2 cellular contexts compared by ENCODE assay signal in genomic region chr5:44935262-44935661, GRCh38.
TF ChIP-seq lines count a peak whose summit lies in the region.

No MANE protein-coding gene starts in this region.

TF ChIP-seq in SK-N-SH, 30 proteins besides CTCF, POLR2A, EP300 and RAD21 (continued from another document):
- TF ChIP-seq ZBTB33 (IDR thresholded peaks at IDR 0.05; ENCODE audit: borderline replicate concordance, low read depth) (no peak), GABPA (IDR thresholded peaks at IDR 0.05; ENCODE audit: low read depth) (no peak), ELF1 (IDR thresholded peaks at IDR 0.05) (no peak), SIN3A (IDR thresholded peaks at IDR 0.05; ENCODE audit: borderline replicate concordance, low read depth, low read length) (no peak), FOXM1 (IDR thresholded peaks at IDR 0.05; ENCODE audit: low read depth) (no peak), CHD2 (IDR thresholded peaks at IDR 0.05; ENCODE audit: low read length, partially characterized antibody) (no peak), RCOR1 (IDR thresholded peaks at IDR 0.05; ENCODE audit: low read length) (no peak), REST (IDR thresholded peaks at IDR 0.05; ENCODE audit: low read depth, low read length) (no peak), TCF12 (IDR thresholded peaks at IDR 0.05) (no peak)
- TF ChIP-seq, protein P1, sequence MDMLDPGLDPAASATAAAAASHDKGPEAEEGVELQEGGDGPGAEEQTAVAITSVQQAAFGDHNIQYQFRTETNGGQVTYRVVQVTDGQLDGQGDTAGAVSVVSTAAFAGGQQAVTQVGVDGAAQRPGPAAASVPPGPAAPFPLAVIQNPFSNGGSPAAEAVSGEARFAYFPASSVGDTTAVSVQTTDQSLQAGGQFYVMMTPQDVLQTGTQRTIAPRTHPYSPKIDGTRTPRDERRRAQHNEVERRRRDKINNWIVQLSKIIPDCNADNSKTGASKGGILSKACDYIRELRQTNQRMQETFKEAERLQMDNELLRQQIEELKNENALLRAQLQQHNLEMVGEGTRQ (IDR thresholded peaks at IDR 0.05; ENCODE audit: borderline replicate concordance, low read depth, low read length) = no peak
- TF ChIP-seq, protein P2, sequence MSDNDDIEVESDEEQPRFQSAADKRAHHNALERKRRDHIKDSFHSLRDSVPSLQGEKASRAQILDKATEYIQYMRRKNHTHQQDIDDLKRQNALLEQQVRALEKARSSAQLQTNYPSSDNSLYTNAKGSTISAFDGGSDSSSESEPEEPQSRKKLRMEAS (IDR thresholded peaks at IDR 0.05; ENCODE audit: low read depth) = no peak

TF ChIP-seq in SK-N-SH treated with all-trans-retinoic acid at 6 μM for 48 hours, 23 proteins besides CTCF, POLR2A, EP300 and RAD21 (continued from another document):
- no peak for TF ChIP-seq BACH2 (CRISPR knock-in tag; IDR thresholded peaks at IDR 0.05; ENCODE audit: borderline replicate concordance)
- no peak for TF ChIP-seq GLIS3 (CRISPR knock-in tag; IDR thresholded peaks at IDR 0.05)
